In genomic region chrX:76427560-76428242, GRCh38 we compare ENCODE assay signal across 8 cellular contexts. TPM values are rescaled to one million over a fixed set of nuclear protein-coding genes. Genes with fewer than 3 reads are reported as not detected.
DNase-seq lines count a peak whose midpoint lies in the region; ATAC-seq lines count a peak whose summit lies in the region.

Gene MAGEE1 (plus strand): TSS chrX:76427710. CDS start chrX:76427931, 221 bp downstream.

- H3K27ac Mint-ChIP-seq in activated CD8-positive, alpha-beta memory T cell treated with anti-CD3 and anti-CD28 coated beads, Interleukin-2, amount 10 ng/mL, durations not matched to agents 7 days and 5 days: peak within 1 kb of the TSS; percentile 84

- H3K9me3 ChIP-seq in endocrine pancreas (ENCODE audit: control insufficient read depth, low read length) (no peaks in the 10 kb centered on the region), mesodermal cell (ENCODE audit: control insufficient read depth, low read length) (no peaks in the 10 kb centered on the region)

- peak within 1 kb of the TSS; percentile 66 for H3K9ac ChIP-seq in endocrine pancreas (ENCODE audit: control insufficient read depth, insufficient read depth, low read length)

- H3K27me3 ChIP-seq in endocrine pancreas (ENCODE audit: control insufficient read depth, insufficient read depth, low read length): no peaks in the 10 kb centered on the region

- H3K27me3 Mint-ChIP-seq in activated CD8-positive, alpha-beta memory T cell treated with anti-CD3 and anti-CD28 coated beads, Interleukin-2, amount 10 ng/mL, durations not matched to agents 7 days and 5 days: no peaks in the 10 kb centered on the region

- no peaks in the 10 kb centered on the region for H3K9me3 Mint-ChIP-seq in activated CD8-positive, alpha-beta memory T cell treated with anti-CD3 and anti-CD28 coated beads, Interleukin-2, amount 10 ng/mL, durations not matched to agents 7 days and 5 days (ENCODE audit: low read depth)

- H3K4me1 Mint-ChIP-seq in activated CD8-positive, alpha-beta memory T cell treated with anti-CD3 and anti-CD28 coated beads, Interleukin-2, amount 10 ng/mL, durations not matched to agents 7 days and 5 days: peaks cover 14% of the 10 kb centered on the region

- CTCF ChIA-PET in activated CD8-positive, alpha-beta memory T cell treated with anti-CD3 and anti-CD28 coated beads, Interleukin-2, amount 10 ng/mL, durations not matched to agents 7 days and 5 days (lab: Charles Lee): no interaction called here

- peak within 1 kb of the TSS; percentile 84 for H3K4me3 Mint-ChIP-seq in activated CD8-positive, alpha-beta memory T cell treated with anti-CD3 and anti-CD28 coated beads, Interleukin-2, amount 10 ng/mL, durations not matched to agents 7 days and 5 days

- H3K4me1 ChIP-seq in endocrine pancreas (ENCODE audit: control insufficient read depth, insufficient read depth, low read length) (no peaks in the 10 kb centered on the region), mesodermal cell (ENCODE audit: control insufficient read depth, insufficient read depth, low read length, poor library complexity, severe bottlenecking) (no peaks in the 10 kb centered on the region)

- H3K36me3 Mint-ChIP-seq in activated CD8-positive, alpha-beta memory T cell treated with anti-CD3 and anti-CD28 coated beads, Interleukin-2, amount 10 ng/mL, durations not matched to agents 7 days and 5 days: no peaks in the 10 kb centered on the region

- 0 to 3% methylated on average over 9 to 13 of the region's 42 CpGs for WGBS in mesodermal cell (ENCODE audit: insufficient coverage in 2 of 2), 2 experiments

- no peak within 1 kb of the TSS for H3K27ac ChIP-seq in mesodermal cell (ENCODE audit: low read depth, low read length, severe bottlenecking)

- DNase-seq in A172 (ENCODE audit: low spot score) (peak; percentile 59), NCI-H446 treated with DMSO at 0.1 percent for 48 hours (lab: John Stamatoyannopoulos, UW) (peak; percentile 2)
- peak; percentile 85 for DNase-seq in activated CD8-positive, alpha-beta memory T cell treated with anti-CD3 and anti-CD28 coated beads, Interleukin-2, amount 10 ng/mL, durations not matched to agents 7 days and 5 days
- peak; percentile 52 for DNase-seq in stimulated activated CD8-positive, alpha-beta memory T cell treated with anti-CD3 and anti-CD28 coated beads, Interleukin-15, amount 100 ng/mL, for 24 hours (ENCODE audit: low read depth)

- ATAC-seq in GM18868 (IDR thresholded peaks at IDR 0.05; ENCODE audit: unreplicated experiment): peak; percentile 92
- ATAC-seq in HG03103 (IDR thresholded peaks at IDR 0.05; ENCODE audit: low read depth, unreplicated experiment): peak; percentile 87
- peak; percentile 85 for ATAC-seq in activated CD8-positive, alpha-beta memory T cell treated with anti-CD3 and anti-CD28 coated beads, Interleukin-2, amount 10 ng/mL, durations not matched to agents 7 days and 5 days

- H3K4me3 ChIP-seq in endocrine pancreas (ENCODE audit: control insufficient read depth, insufficient read depth, low read length) (no peak within 1 kb of the TSS), mesodermal cell (ENCODE audit: extremely low read depth, insufficient read depth, low read length, poor library complexity, severe bottlenecking) (peak within 1 kb of the TSS; percentile 53)

- H3K36me3 ChIP-seq in endocrine pancreas (ENCODE audit: control insufficient read depth, insufficient read depth, low read length) (no peaks in the 10 kb centered on the region), mesodermal cell (ENCODE audit: control insufficient read depth, insufficient read depth, low read length) (no peaks in the 10 kb centered on the region)

RNA-seq across cellular contexts. Expression of gene MAGEE1, which starts in this region (rescaled TPM):
- total RNA-seq in A172 (2014; rRNA removed; shearing (Covaris generic)): 3.5 and 4.2 TPM in 2 replicates
- total RNA-seq in activated CD8-positive, alpha-beta memory T cell treated with anti-CD3 and anti-CD28 coated beads, Interleukin-2, amount 10 ng/mL, durations not matched to agents 7 days and 5 days: 1 to 10 TPM; 2.9 to 3.3 TPM
- polyA plus RNA-seq in mesodermal cell (2013, experiment 1 of 2): 5.5 TPM
- 4.7 TPM for polyA plus RNA-seq in mesodermal cell (2013, experiment 2 of 2)

Comparison
In these comparisons a context has a peak if more than half of its experiments do, and no peak if none do; other contexts are left out.
1. DNase-seq: peak in every context shown above with its lines; median percentile 85 in activated CD8-positive, alpha-beta memory T cell treated with anti-CD3 and anti-CD28 coated beads, Interleukin-2, amount 10 ng/mL, durations not matched to agents 7 days and 5 days; 59 in A172; 52 in stimulated activated CD8-positive, alpha-beta memory T cell treated with anti-CD3 and anti-CD28 coated beads, Interleukin-15, amount 100 ng/mL, for 24 hours; 2 in NCI-H446 treated with DMSO at 0.1 percent for 48 hours.